In genomic region chrX:12977761-12978204, GRCh38 we compare ENCODE assay signal across 8 cellular contexts. TPM values are rescaled to one million over a fixed set of nuclear protein-coding genes. Genes with fewer than 3 reads are reported as not detected.
DNase-seq lines count a peak whose midpoint lies in the region; ATAC-seq, FAIRE-seq and TF ChIP-seq lines count a peak whose summit lies in the region.

No MANE protein-coding gene starts in this region.

- TF ChIP-seq CTCF in lower lobe of right lung (IDR thresholded peaks at IDR 0.05), result no peak

- H3K4me1 Mint-ChIP-seq in activated CD4-positive, alpha-beta memory T cell treated with anti-CD3 and anti-CD28 coated beads, Interleukin-2, amount 10 ng/mL, durations not matched to agents 7 days and 5 days, result peaks cover 44% of the 10 kb centered on the region

- H3K27me3 ChIP-seq in lower lobe of right lung (ENCODE audit: low read depth) (no peaks in the 10 kb centered on the region), HAP-1 (ENCODE audit: low read depth) (no peaks in the 10 kb centered on the region)

- H3K36me3 ChIP-seq in lower lobe of right lung (peaks cover 6% of the 10 kb centered on the region), HAP-1 (replicated peaks) (peaks cover 21% of the 10 kb centered on the region)

- H3K27ac Mint-ChIP-seq in activated CD4-positive, alpha-beta memory T cell treated with anti-CD3 and anti-CD28 coated beads, Interleukin-2, amount 10 ng/mL, durations not matched to agents 7 days and 5 days, result peak overlapping the region; percentile 97

- FAIRE-seq in GM12891 (lab: Jason Lieb, UNC), result no peak

- no peak for DNase-seq in activated CD4-positive, alpha-beta memory T cell treated with anti-CD3 and anti-CD28 coated beads, Interleukin-2, amount 10 ng/mL, durations not matched to agents 7 days and 5 days
- no peak for DNase-seq in lower lobe of right lung
- no peak for DNase-seq in GM12891 (ENCODE audit: insufficient read length, low spot score)
- DNase-seq in MV-4-11 (lab: John Stamatoyannopoulos, UW), result no peak
- no peak for DNase-seq in HAP-1 (ENCODE audit: low spot score in 2 of 2)
- DNase-seq in NCI-H524 (lab: John Stamatoyannopoulos, UW), result no peak

- H3K36me3 Mint-ChIP-seq in activated CD4-positive, alpha-beta memory T cell treated with anti-CD3 and anti-CD28 coated beads, Interleukin-2, amount 10 ng/mL, durations not matched to agents 7 days and 5 days (ENCODE audit: low read depth), result peaks cover 46% of the 10 kb centered on the region

- POLR2A ChIA-PET in activated CD4-positive, alpha-beta memory T cell treated with anti-CD3 and anti-CD28 coated beads, Interleukin-2, amount 10 ng/mL, durations not matched to agents 7 days and 5 days (lab: Charles Lee), result interaction anchor here (1.1 to 25.0 kb wide), 15 partner anchors 7 to 758 kb away, joined by 3 to 1502 read pairs (median 13); partner anchors contain the start of gene TCEANC

- TF ChIP-seq POLR2A in GM12891 (IDR thresholded peaks at IDR 0.05; ENCODE audit: low read depth, low read length), result no peak

- no peaks in the 10 kb centered on the region for H3K9me3 ChIP-seq in lower lobe of right lung
- no peaks in the 10 kb centered on the region for H3K9me3 ChIP-seq in HAP-1

- no peaks in the 10 kb centered on the region for H3K27me3 Mint-ChIP-seq in activated CD4-positive, alpha-beta memory T cell treated with anti-CD3 and anti-CD28 coated beads, Interleukin-2, amount 10 ng/mL, durations not matched to agents 7 days and 5 days

- H3K4me3 ChIP-seq in lower lobe of right lung (peak overlapping the region; percentile 76), HAP-1 (no peak overlapping the region; the same call in 1 of the 2 replicates)

- peak overlapping the region; percentile 98 for H3K27ac ChIP-seq in lower lobe of right lung

- H3K4me1 ChIP-seq in lower lobe of right lung (no peaks in the 10 kb centered on the region), HAP-1 (peaks cover 43% of the 10 kb centered on the region)

- peak overlapping the region; percentile 89 for H3K4me3 Mint-ChIP-seq in activated CD4-positive, alpha-beta memory T cell treated with anti-CD3 and anti-CD28 coated beads, Interleukin-2, amount 10 ng/mL, durations not matched to agents 7 days and 5 days

- in situ Hi-C loops in HAP-1 (cut with MboI; ENCODE audit: low sequenced_read_pairs), result no loop called here

- H3K9me3 Mint-ChIP-seq in activated CD4-positive, alpha-beta memory T cell treated with anti-CD3 and anti-CD28 coated beads, Interleukin-2, amount 10 ng/mL, durations not matched to agents 7 days and 5 days, result no peaks in the 10 kb centered on the region

- peak; percentile 8 for ATAC-seq in GM19043 (IDR thresholded peaks at IDR 0.05; ENCODE audit: low read depth, unreplicated experiment)
- ATAC-seq in HG02943 (IDR thresholded peaks at IDR 0.05; ENCODE audit: low read depth, unreplicated experiment), result peak; percentile 9
- no peak for ATAC-seq in lower lobe of right lung

- CTCF ChIA-PET in activated CD4-positive, alpha-beta memory T cell treated with anti-CD3 and anti-CD28 coated beads, Interleukin-2, amount 10 ng/mL, durations not matched to agents 7 days and 5 days (lab: Charles Lee), result interaction anchor here (1.2 to 14.0 kb wide), 12 partner anchors 21 to 510 kb away, joined by 3 to 210 read pairs (median 8); no protein-coding TSS in a partner anchor

- intact Hi-C loops in lower lobe of right lung (cut with DNase I), result no loop called here

TF ChIP-seq in GM12891, 5 proteins besides CTCF, POLR2A, EP300 and RAD21:
- TF ChIP-seq PAX5 (IDR thresholded peaks at IDR 0.05; ENCODE audit: insufficient read depth, low read length, severe bottlenecking) (no peak), TAF1 (IDR thresholded peaks at IDR 0.05; ENCODE audit: low read depth, low read length) (no peak), POU2F2 (IDR thresholded peaks at IDR 0.05; ENCODE audit: low read depth, low read length) (no peak), POLR2AphosphoS5 (IDR thresholded peaks at IDR 0.05; ENCODE audit: low read depth, low read length) (no peak; the same call in 1 of the 2 replicates), SPI1 (IDR thresholded peaks at IDR 0.05; ENCODE audit: low read depth, low read length) (no peak)

RNA-seq across cellular contexts. Expression of gene TMSB4X, which starts 2.9 kb away (rescaled TPM):
- total RNA-seq in activated CD4-positive, alpha-beta memory T cell treated with anti-CD3 and anti-CD28 coated beads, Interleukin-2, amount 10 ng/mL, durations not matched to agents 7 days and 5 days, result over 10,000 TPM; 10,813 to 11,021 TPM
- total RNA-seq in lower lobe of right lung, result 4,922 TPM
- polyA plus RNA-seq in GM12891 (2012; ENCODE audit: low read depth, missing spikeins), result 22,419 TPM

Comparison
In these comparisons a context has a peak if more than half of its experiments do, and no peak if none do; other contexts are left out.
1. ATAC-seq: peak in GM19043 (single experiment) and HG02943 (single experiment); none in lower lobe of right lung (0 of 2).